17 cellular contexts compared by ENCODE assay signal in the genomic region with DNA sequence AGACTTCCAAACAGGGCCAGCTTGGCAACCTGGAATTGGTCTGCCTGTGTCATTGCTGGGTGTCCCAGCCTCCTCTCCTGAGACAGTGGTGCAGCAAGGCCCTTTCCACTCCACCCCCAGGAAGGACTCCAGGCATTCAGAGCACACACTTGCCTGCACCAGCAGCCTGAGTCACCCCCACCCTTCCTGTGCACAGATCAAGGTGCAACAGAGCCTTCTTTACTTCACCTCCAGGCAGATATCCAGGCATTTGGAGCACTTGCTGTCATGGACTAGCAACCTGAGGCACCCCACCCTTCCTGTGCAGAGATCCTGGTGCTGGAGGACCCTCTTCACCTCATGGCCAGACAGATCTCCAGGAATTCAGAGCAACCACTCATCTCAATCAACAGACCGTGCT.
DNase-seq lines count a peak whose midpoint lies in the region; ATAC-seq and TF ChIP-seq lines count a peak whose summit lies in the region.
"Had no signal": no experiment of that assay in that cellular context is flagged by ENCODE, and none has a peak within 500 bp of the region (broad histone marks: within the 10 kb centered on the region; RNA-seq: fewer than 3 reads in every experiment).

No MANE protein-coding gene starts in this region.

- BruUV-seq in mammary epithelial cell (replicated peaks; lab: Mats Ljungman, UMichigan), result no TSS peak
- no TSS peak for BruUV-seq in Calu3 (replicated peaks; lab: Mats Ljungman, UMichigan)

- no peak overlapping the region for H3K4me3 Mint-ChIP-seq in Calu3 (ENCODE audit: low read depth, unreplicated experiment)
- no peak overlapping the region for H3K4me3 Mint-ChIP-seq in natural killer cell
- H3K4me3 Mint-ChIP-seq: CD14-positive monocyte; CD4-positive, alpha-beta memory T cell; H9 had no signal

- H3K9me3 Mint-ChIP-seq in Calu3 (ENCODE audit: low read depth, unreplicated experiment) (no peaks in the 10 kb centered on the region), natural killer cell (peaks cover 3 to 13% of the 10 kb centered on the region in 2 donors)

- no peak for TF ChIP-seq CTCF in mammary epithelial cell (conservative IDR thresholded peaks at IDR 0.05 in 1 of 2, IDR thresholded peaks at IDR 0.05 in 1 of 2; ENCODE audit: extremely low read depth in 1 of 2, insufficient read depth in 1 of 2, low read depth in 1 of 2, low read length in 2 of 2)
- TF ChIP-seq CTCF in breast epithelium (IDR thresholded peaks at IDR 0.05), result no peak
- no peak for TF ChIP-seq CTCF in epithelial cell of esophagus (IDR thresholded peaks at IDR 0.05; ENCODE audit: insufficient read depth, low read depth, low read length, missing control alignments)
- no peak for TF ChIP-seq CTCF in spleen (IDR thresholded peaks at IDR 0.05 in 8 of 11, conservative IDR thresholded peaks at IDR 0.05 in 3 of 11)
- no peak for TF ChIP-seq CTCF in Calu3 (IDR thresholded peaks at IDR 0.05; ENCODE audit: unreplicated experiment)
- TF ChIP-seq CTCF in natural killer cell (IDR thresholded peaks at IDR 0.05), result no peak

- H4K20me1 ChIP-seq in mammary epithelial cell (ENCODE audit: insufficient read depth, low read length), result no peaks in the 10 kb centered on the region
- H4K20me1 ChIP-seq: BLaER1 had no signal

- H3K27ac Mint-ChIP-seq in Calu3 (ENCODE audit: unreplicated experiment) (no peak overlapping the region), natural killer cell (no peak overlapping the region)
- H3K27ac Mint-ChIP-seq: CD4-positive, alpha-beta memory T cell had no signal

- H3K9me3 ChIP-seq in mammary epithelial cell (replicated peaks; ENCODE audit: insufficient read depth, low read length) (no peaks in the 10 kb centered on the region), breast epithelium (no peaks in the 10 kb centered on the region), spleen (peaks cover 2 to 37% (median 25%) of the 10 kb centered on the region in 8 donors)

- no peaks in the 10 kb centered on the region for H3K36me3 Mint-ChIP-seq in Calu3 (ENCODE audit: insufficient read depth, unreplicated experiment)
- H3K36me3 Mint-ChIP-seq in natural killer cell, result no peaks in the 10 kb centered on the region
- H3K36me3 Mint-ChIP-seq: CD4-positive, alpha-beta memory T cell had no signal

- H3K36me3 ChIP-seq in mammary epithelial cell (ENCODE audit: insufficient read depth, low read length), result no peaks in the 10 kb centered on the region
- H3K36me3 ChIP-seq in breast epithelium, result no peaks in the 10 kb centered on the region
- no peaks in the 10 kb centered on the region for H3K36me3 ChIP-seq in spleen
- H3K36me3 ChIP-seq: BLaER1 had no signal

- no peaks in the 10 kb centered on the region for H3K79me2 ChIP-seq in mammary epithelial cell (ENCODE audit: insufficient read depth, low read length)

- H3K4me2 ChIP-seq in mammary epithelial cell (ENCODE audit: insufficient read depth, low read depth, low read length), result no peak overlapping the region
- H3K4me2 ChIP-seq: A549, BLaER1 had no signal

- ATAC-seq in GM18858 (IDR thresholded peaks at IDR 0.05; ENCODE audit: unreplicated experiment), result no peak
- no peak for ATAC-seq in natural killer cell
- ATAC-seq: A549 had no signal

- TF ChIP-seq POLR2A in breast epithelium (IDR thresholded peaks at IDR 0.05), result no peak
- no peak for TF ChIP-seq POLR2A in spleen (IDR thresholded peaks at IDR 0.05)

- H3K4me3 ChIP-seq in mammary epithelial cell (replicated peaks in 1 of 3; ENCODE audit: insufficient read depth in 1 of 3, low read depth in 2 of 3, low read length in 3 of 3) (no peak overlapping the region), breast epithelium (no peak overlapping the region), epithelial cell of esophagus (ENCODE audit: low read length) (no peak overlapping the region), spleen (no peak overlapping the region)
- H3K4me3 ChIP-seq: A549, BLaER1 had no signal

- H3K27me3 ChIP-seq in mammary epithelial cell (ENCODE audit: insufficient read depth, low read length), result no peaks in the 10 kb centered on the region
- H3K27me3 ChIP-seq in breast epithelium, result no peaks in the 10 kb centered on the region
- no peaks in the 10 kb centered on the region for H3K27me3 ChIP-seq in spleen (replicated peaks in 1 of 7)
- H3K27me3 ChIP-seq: BLaER1 had no signal

- 100% methylated on average over 1 of the region's 1 CpG for WGBS in mammary epithelial cell (ENCODE audit: low coverage, missing lambda C conversion rate)
- WGBS in spleen, 5 donors, result 81 to 88% (median 87%) methylated on average over 1 of the region's 1 CpG; no CpG with 5 or more reads in 1 of the 5 donors

- dilution Hi-C loops in mammary epithelial cell (cut with HindIII; ENCODE audit: low sequenced_read_pairs), result no loop called here

- intact Hi-C loops in mammary epithelial cell (cut with micrococcal nuclease), result no loop called here
- intact Hi-C loops in breast epithelium (cut with DNase I; ENCODE audit: low total_unique reads), result no loop called here
- intact Hi-C loops in spleen (cut with DNase I; ENCODE audit: low total_unique reads), result no loop called here
- intact Hi-C loops in Calu3 (cut with micrococcal nuclease; ENCODE audit: unreplicated experiment), result no loop called here
- intact Hi-C loops in natural killer cell (cut with micrococcal nuclease), result no loop called here

- H3K27ac ChIP-seq in mammary epithelial cell (ENCODE audit: insufficient read depth, low read depth, low read length), result no peak overlapping the region
- no peak overlapping the region for H3K27ac ChIP-seq in breast epithelium
- no peak overlapping the region for H3K27ac ChIP-seq in spleen
- H3K27ac ChIP-seq: 22Rv1, A549, BLaER1 had no signal

- H2AFZ ChIP-seq in mammary epithelial cell (ENCODE audit: low read depth, low read length), result peak overlapping the region; percentile 65

- in situ Hi-C loops in mammary epithelial cell (cut with MboI; ENCODE audit: low sequenced_read_pairs in 2 of 2), result no loop called here

- peaks cover 15% of the 10 kb centered on the region for H3K4me1 Mint-ChIP-seq in Calu3 (ENCODE audit: low read depth, unreplicated experiment)
- H3K4me1 Mint-ChIP-seq in natural killer cell, result no peaks in the 10 kb centered on the region
- H3K4me1 Mint-ChIP-seq: CD4-positive, alpha-beta memory T cell; H9 had no signal

- no peak overlapping the region for H3K9ac ChIP-seq in mammary epithelial cell (ENCODE audit: insufficient read depth, low read length)
- H3K9ac ChIP-seq: BLaER1 had no signal

- H3K27me3 Mint-ChIP-seq in Calu3 (ENCODE audit: unreplicated experiment) (no peaks in the 10 kb centered on the region), natural killer cell (ENCODE audit: low read depth in 2 of 2) (no peaks in the 10 kb centered on the region)
- H3K27me3 Mint-ChIP-seq: CD4-positive, alpha-beta memory T cell had no signal

- DNase-seq in mammary epithelial cell (no peak), breast epithelium (ENCODE audit: low spot score in 2 of 2) (no peak), epithelial cell of esophagus (ENCODE audit: low read depth) (peak; percentile 23), kidney tubule cell (ENCODE audit: low spot score) (peak; percentile 58), spleen (peak; percentile 47), Calu3 (no peak), natural killer cell (no peak)
- DNase-seq: CD4-positive, alpha-beta memory T cell; DMS79 treated with DMSO at 0.1 percent for 48 hours; GF-D8; GOT3; H9 had no signal

- CTCF ChIA-PET in mammary epithelial cell (lab: Charles Lee; ENCODE audit: low non-redundant PET) (no interaction called here), Calu3 (lab: Charles Lee) (no interaction called here)

- H3K4me1 ChIP-seq in mammary epithelial cell (ENCODE audit: insufficient read depth, low read length) (peaks cover 8% of the 10 kb centered on the region), breast epithelium (no peaks in the 10 kb centered on the region), spleen (peaks cover 0 to 10% (median 0%) of the 10 kb centered on the region in 6 donors)
- H3K4me1 ChIP-seq: BLaER1 had no signal

Comparison
In these comparisons a context has a peak if more than half of its experiments do, and no peak if none do; other contexts are left out.
1. DNase-seq: peak in epithelial cell of esophagus (single experiment), kidney tubule cell (single experiment) and spleen (single experiment); none in mammary epithelial cell (single experiment), breast epithelium (0 of 2), Calu3 (single experiment) and natural killer cell (single experiment).